ENCODE assay signal across 1 cellular context in the genomic region with DNA sequence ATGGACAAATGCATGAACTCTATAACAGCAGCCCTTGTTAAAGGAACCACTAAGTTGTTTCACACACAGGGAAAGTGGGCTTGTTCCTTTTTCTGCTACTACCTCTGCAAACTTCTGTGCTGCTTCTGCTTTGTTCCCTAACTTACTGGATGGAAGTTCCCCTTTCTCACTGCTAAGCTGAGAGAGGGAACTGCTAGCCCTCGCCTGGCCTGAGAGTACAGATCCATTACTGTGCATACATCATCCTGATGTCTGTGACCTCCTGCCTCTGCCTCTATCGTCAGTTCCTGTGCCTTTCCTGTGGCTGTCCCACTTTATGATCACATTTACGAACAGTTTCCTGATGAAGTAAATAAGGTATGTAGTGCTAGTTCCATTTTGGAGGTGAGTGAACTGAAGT.
TF ChIP-seq lines count a peak whose summit lies in the region.

No MANE protein-coding gene starts in this region.

TF ChIP-seq in WTC11, 78 proteins besides CTCF, POLR2A, EP300 and RAD21 (continued from another document):
- TF ChIP-seq, protein P1, sequence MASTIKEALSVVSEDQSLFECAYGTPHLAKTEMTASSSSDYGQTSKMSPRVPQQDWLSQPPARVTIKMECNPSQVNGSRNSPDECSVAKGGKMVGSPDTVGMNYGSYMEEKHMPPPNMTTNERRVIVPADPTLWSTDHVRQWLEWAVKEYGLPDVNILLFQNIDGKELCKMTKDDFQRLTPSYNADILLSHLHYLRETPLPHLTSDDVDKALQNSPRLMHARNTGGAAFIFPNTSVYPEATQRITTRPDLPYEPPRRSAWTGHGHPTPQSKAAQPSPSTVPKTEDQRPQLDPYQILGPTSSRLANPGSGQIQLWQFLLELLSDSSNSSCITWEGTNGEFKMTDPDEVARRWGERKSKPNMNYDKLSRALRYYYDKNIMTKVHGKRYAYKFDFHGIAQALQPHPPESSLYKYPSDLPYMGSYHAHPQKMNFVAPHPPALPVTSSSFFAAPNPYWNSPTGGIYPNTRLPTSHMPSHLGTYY (CRISPR knock-in tag; IDR thresholded peaks at IDR 0.05) = no peak
- TF ChIP-seq ZNF671 (CRISPR knock-in tag; IDR thresholded peaks at IDR 0.05) (no peak), OVOL2 (CRISPR knock-in tag; IDR thresholded peaks at IDR 0.05; ENCODE audit: borderline replicate concordance) (no peak), MXD4 (CRISPR knock-in tag; IDR thresholded peaks at IDR 0.05; ENCODE audit: borderline replicate concordance) (no peak)
- TF ChIP-seq, protein P2, sequence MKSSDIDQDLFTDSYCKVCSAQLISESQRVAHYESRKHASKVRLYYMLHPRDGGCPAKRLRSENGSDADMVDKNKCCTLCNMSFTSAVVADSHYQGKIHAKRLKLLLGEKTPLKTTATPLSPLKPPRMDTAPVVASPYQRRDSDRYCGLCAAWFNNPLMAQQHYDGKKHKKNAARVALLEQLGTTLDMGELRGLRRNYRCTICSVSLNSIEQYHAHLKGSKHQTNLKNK (CRISPR knock-in tag; IDR thresholded peaks at IDR 0.05) = no peak
TF ChIP-seq in WTC11: peak in this region for 0.
